8 cellular contexts compared by ENCODE assay signal in the genomic region with DNA sequence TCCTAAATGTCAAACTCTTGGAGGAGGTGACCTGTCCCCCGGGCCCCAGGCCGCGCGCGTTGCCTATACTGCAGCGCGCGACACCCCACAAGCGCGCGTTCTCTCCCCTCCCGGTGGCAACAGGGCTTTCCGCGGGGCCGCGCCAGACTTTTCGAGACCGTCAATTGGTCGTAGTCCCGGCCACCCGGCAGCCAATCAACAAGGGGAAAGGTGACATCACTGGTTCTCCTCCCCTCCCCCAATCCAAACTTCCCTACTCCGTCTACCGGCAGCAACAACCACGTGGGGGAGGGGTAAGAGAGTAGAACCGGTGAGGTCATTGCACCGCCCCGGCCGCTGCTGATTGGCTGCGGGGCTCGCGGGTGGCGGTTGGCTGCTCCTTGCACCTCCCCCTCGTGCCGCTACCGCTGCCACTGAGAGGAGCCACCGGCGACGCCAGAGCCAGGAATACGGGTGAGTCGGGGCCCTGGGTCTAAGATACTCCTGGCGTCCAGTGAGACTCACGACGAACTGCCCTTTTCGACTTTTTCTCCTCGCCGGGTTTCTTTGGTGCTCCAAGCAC. TPM values are rescaled to one million over a fixed set of nuclear protein-coding genes. Genes with fewer than 3 reads are reported as not detected.
DNase-seq lines count a peak whose midpoint lies in the region; ATAC-seq and TF ChIP-seq lines count a peak whose summit lies in the region.

No MANE protein-coding gene starts in this region.

- peak overlapping the region; percentile 98 for H3K27ac ChIP-seq in parathyroid adenoma
- peak overlapping the region; percentile 99 to 100 (median 99) for H3K27ac ChIP-seq in tibial nerve

- peak overlapping the region; percentile 99 for H3K4me2 ChIP-seq in parathyroid adenoma (ENCODE audit: low read length)

- H3K9me3 ChIP-seq in parathyroid adenoma (ENCODE audit: control insufficient read depth, low read length), result no peaks in the 10 kb centered on the region
- no peaks in the 10 kb centered on the region for H3K9me3 ChIP-seq in tibial nerve

- peak; percentile 97 to 99 for TF ChIP-seq EP300 in tibial nerve (IDR thresholded peaks at IDR 0.05)

- H3K27me3 ChIP-seq in parathyroid adenoma (ENCODE audit: control insufficient read depth, insufficient read depth, low read length) (no peaks in the 10 kb centered on the region), tibial nerve (no peaks in the 10 kb centered on the region)

- WGBS in tibial nerve, 2 donors, result 0% methylated on average over 30 to 43 of the region's 46 CpGs

- H3K4me1 ChIP-seq in parathyroid adenoma (peaks cover 16% of the 10 kb centered on the region), tibial nerve (peaks cover 0 to 39% (median 28%) of the 10 kb centered on the region in 4 donors)

- TF ChIP-seq POLR2A in tibial nerve (IDR thresholded peaks at IDR 0.05), result peak; percentile 91 to 98

- peak overlapping the region; percentile 96 for H2AFZ ChIP-seq in parathyroid adenoma

- ATAC-seq in HG02642 (IDR thresholded peaks at IDR 0.05; ENCODE audit: poor library complexity, unreplicated experiment) (peak; percentile 61), SK-N-SH treated with all-trans-retinoic acid at 6 μM for 48 hours (peak; percentile 76)

- H3K79me2 ChIP-seq in parathyroid adenoma, result peaks cover 33% of the 10 kb centered on the region

- DNase-seq in GM12864 (ENCODE audit: low read depth), result peak; percentile 98
- DNase-seq in NCI-H1105 (lab: John Stamatoyannopoulos, UW), result peak; percentile 100
- DNase-seq in activated naive CD8-positive, alpha-beta T cell treated with anti-CD3 and anti-CD28 coated beads, Interleukin-2, amount 50 U/mL, for 16 hours (ENCODE audit: low read depth, low spot score), result peak; percentile 97
- DNase-seq in cardiac septum (ENCODE audit: low spot score), result peak; percentile 99
- DNase-seq in tibial nerve (ENCODE audit: low spot score in 2 of 2), result peak; percentile 99 to 100

- peak overlapping the region; percentile 81 for H3K4me3 ChIP-seq in GM12864 (ENCODE audit: low read depth, low read length)
- peak overlapping the region; percentile 99 for H3K4me3 ChIP-seq in parathyroid adenoma (ENCODE audit: low read depth, low read length)
- peak overlapping the region; percentile 66 to 85 (median 70) for H3K4me3 ChIP-seq in tibial nerve

- peak overlapping the region; percentile 39 for H3K9ac ChIP-seq in parathyroid adenoma

- H3K36me3 ChIP-seq in parathyroid adenoma (ENCODE audit: control insufficient read depth, insufficient read depth, low read length) (no peaks in the 10 kb centered on the region), tibial nerve (peaks cover 0 to 18% (median 4%) of the 10 kb centered on the region in 3 donors)

- TF ChIP-seq CTCF in GM12864 (IDR thresholded peaks at IDR 0.05; ENCODE audit: low read depth, low read length, missing control alignments) (no peak), parathyroid adenoma (IDR thresholded peaks at IDR 0.05) (no peak), tibial nerve (IDR thresholded peaks at IDR 0.05) (peak in 2 of 5 experiments; percentile 11 to 45)

- intact Hi-C loops in cardiac septum (cut with DNase I), result loop anchor here (2.0 kb wide), 1 partner anchor 15 kb away; no protein-coding TSS in a partner anchor

TF ChIP-seq in SK-N-SH treated with all-trans-retinoic acid at 6 μM for 48 hours, 23 proteins besides CTCF, POLR2A, EP300 and RAD21:
- TF ChIP-seq TCF4 (CRISPR knock-in tag; IDR thresholded peaks at IDR 0.05; ENCODE audit: borderline replicate concordance) (no peak), PPARA (CRISPR knock-in tag; IDR thresholded peaks at IDR 0.05; ENCODE audit: borderline replicate concordance) (no peak)
- TF ChIP-seq, protein P1, sequence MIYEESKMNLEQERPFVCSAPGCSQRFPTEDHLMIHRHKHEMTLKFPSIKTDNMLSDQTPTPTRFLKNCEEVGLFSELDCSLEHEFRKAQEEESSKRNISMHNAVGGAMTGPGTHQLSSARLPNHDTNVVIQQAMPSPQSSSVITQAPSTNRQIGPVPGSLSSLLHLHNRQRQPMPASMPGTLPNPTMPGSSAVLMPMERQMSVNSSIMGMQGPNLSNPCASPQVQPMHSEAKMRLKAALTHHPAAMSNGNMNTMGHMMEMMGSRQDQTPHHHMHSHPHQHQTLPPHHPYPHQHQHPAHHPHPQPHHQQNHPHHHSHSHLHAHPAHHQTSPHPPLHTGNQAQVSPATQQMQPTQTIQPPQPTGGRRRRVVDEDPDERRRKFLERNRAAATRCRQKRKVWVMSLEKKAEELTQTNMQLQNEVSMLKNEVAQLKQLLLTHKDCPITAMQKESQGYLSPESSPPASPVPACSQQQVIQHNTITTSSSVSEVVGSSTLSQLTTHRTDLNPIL (CRISPR knock-in tag; IDR thresholded peaks at IDR 0.05; ENCODE audit: low read depth), result peak; percentile 78; the same call in 1 of the 2 replicates

RNA-seq across cellular contexts. Expression of a gene that starts 0.8 kb away (rescaled TPM):
- total RNA-seq in cardiac septum (51.3 TPM), tibial nerve (10 to 100 TPM; 27.0 to 74.1 (median 41.3) TPM)

RNA-seq across cellular contexts. Expression of a gene that starts 13.3 kb away (rescaled TPM):
- 37.4 TPM for total RNA-seq in cardiac septum
- total RNA-seq in tibial nerve, result 10 to 100 TPM; 30.4 to 42.6 (median 35.1) TPM

RNA-seq across cellular contexts. Expression of a gene that starts 25.8 kb away (rescaled TPM):
- 39.6 TPM for total RNA-seq in cardiac septum
- total RNA-seq in tibial nerve, result 10 to 100 TPM; 24.7 to 34.5 (median 28.3) TPM

RNA-seq across cellular contexts. Expression of a gene that starts 33.7 kb away (rescaled TPM):
- 0.16 TPM for total RNA-seq in cardiac septum
- total RNA-seq in tibial nerve, result under 1 TPM in 2 of 4 donors, not detected in 2; 0.30 to 0.44 TPM

RNA-seq across cellular contexts. Expression of a gene that starts 34.2 kb away (rescaled TPM):
- total RNA-seq in cardiac septum, result 4.0 TPM
- 1 to 10 TPM; 3.8 to 9.0 (median 8.1) TPM for total RNA-seq in tibial nerve

Comparison
In these comparisons a context has a peak if more than half of its experiments do, and no peak if none do; other contexts are left out.
1. Peak in every context shown above with its lines: DNase-seq, ATAC-seq, H3K4me3 ChIP-seq and H3K27ac ChIP-seq.